Comparison of ENCODE assay signal across 7 cellular contexts in the genomic region with DNA sequence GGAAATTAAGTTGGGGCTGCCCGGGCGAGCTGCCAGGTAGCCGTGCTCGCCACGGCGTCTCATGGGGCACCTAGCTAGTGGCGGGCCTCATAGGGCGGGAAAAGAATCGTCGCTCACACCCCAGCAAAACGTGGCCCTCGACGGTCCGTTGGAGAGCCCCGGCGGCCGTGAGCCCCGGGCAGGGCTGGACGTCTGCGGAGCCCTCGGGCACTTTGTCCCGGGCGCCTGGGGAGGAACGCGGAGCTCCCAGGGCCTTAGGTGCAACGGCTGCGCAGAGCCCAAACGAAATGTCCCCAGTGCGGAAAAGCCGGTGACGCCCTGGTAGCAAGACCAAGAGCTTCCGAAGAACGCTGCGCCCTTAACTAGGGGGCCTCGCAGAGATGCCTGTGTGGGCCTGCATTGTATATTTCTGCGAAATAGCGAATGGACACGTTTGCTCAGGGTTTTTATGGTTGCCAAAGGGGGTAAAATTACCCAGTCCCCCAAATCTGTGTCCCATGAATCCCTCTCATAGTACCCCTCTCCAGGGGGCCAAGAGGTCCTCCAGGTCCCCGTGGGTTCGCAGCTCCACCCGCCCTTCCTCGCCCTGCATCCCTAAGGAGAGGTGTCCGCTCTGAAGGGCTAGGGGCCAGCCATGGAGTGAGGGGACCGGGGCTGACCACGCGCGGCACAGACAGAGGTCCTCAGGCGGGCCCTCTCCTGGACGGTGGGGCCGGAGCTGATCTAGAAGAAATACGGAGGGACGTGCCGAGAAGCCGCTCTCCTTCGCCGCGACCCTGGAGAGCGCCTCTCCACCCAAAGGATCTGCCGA. TPM values are rescaled to one million over a fixed set of nuclear protein-coding genes. Genes with fewer than 3 reads are reported as not detected.
DNase-seq lines count a peak whose midpoint lies in the region; ATAC-seq and TF ChIP-seq lines count a peak whose summit lies in the region.

No MANE protein-coding gene starts in this region.

- H3K9me3 ChIP-seq in SJCRH30 (replicated peaks) (no peaks in the 10 kb centered on the region), thymus (ENCODE audit: control insufficient read depth) (no peaks in the 10 kb centered on the region)

- no peaks in the 10 kb centered on the region for H3K36me3 Mint-ChIP-seq in mesothelial cell of epicardium

- peaks cover 40% of the 10 kb centered on the region for H3K4me1 Mint-ChIP-seq in mesothelial cell of epicardium

- no peaks in the 10 kb centered on the region for H3K4me1 ChIP-seq in SJCRH30
- H3K4me1 ChIP-seq in thymus (ENCODE audit: control insufficient read depth, insufficient read depth, low read length): peaks cover 13% of the 10 kb centered on the region

- no peaks in the 10 kb centered on the region for H3K9me3 Mint-ChIP-seq in mesothelial cell of epicardium

- no peak overlapping the region for H3K27ac Mint-ChIP-seq in mesothelial cell of epicardium

- WGBS in thymus: 5% methylated on average over 59 of the region's 59 CpGs

- no peak for TF ChIP-seq CTCF in astrocyte of the spinal cord (IDR thresholded peaks at IDR 0.05; ENCODE audit: low read depth, low read length)
- no peak for TF ChIP-seq CTCF in mesothelial cell of epicardium (IDR thresholded peaks at IDR 0.05; ENCODE audit: unreplicated experiment)

- peaks cover 97% of the 10 kb centered on the region for H3K27me3 Mint-ChIP-seq in mesothelial cell of epicardium (ENCODE audit: low read depth)

- ATAC-seq in HG03097 (IDR thresholded peaks at IDR 0.05; ENCODE audit: low FRiP score, unreplicated experiment): no peak
- ATAC-seq in HG02884 (IDR thresholded peaks at IDR 0.05; ENCODE audit: unreplicated experiment): no peak

- in situ Hi-C loops in astrocyte of the spinal cord (cut with HindIII; ENCODE audit: low sequenced_read_pairs): no loop called here

- peak overlapping the region; percentile 76 for H3K4me3 Mint-ChIP-seq in mesothelial cell of epicardium

- DNase-seq in SJCRH30 (no peak), astrocyte of the spinal cord (ENCODE audit: low read depth, low spot score) (no peak), mesothelial cell of epicardium (ENCODE audit: low spot score in 2 of 2, unreplicated experiment in 2 of 2) (no peak), iPS-NIHi11 (ENCODE audit: low spot score) (no peak)

- H3K27me3 ChIP-seq in SJCRH30: no peaks in the 10 kb centered on the region
- H3K27me3 ChIP-seq in thymus (ENCODE audit: control insufficient read depth, insufficient read depth): peaks cover 54% of the 10 kb centered on the region

- H3K4me3 ChIP-seq in SJCRH30: peak overlapping the region; percentile 65
- H3K4me3 ChIP-seq in astrocyte of the spinal cord (ENCODE audit: low read depth, low read length): peak overlapping the region; percentile 65
- H3K4me3 ChIP-seq in thymus (ENCODE audit: low read length): peak overlapping the region; percentile 83

- H3K27ac ChIP-seq in SJCRH30 (no peak overlapping the region), thymus (ENCODE audit: low read depth) (peak overlapping the region; percentile 27)

- H3K36me3 ChIP-seq in SJCRH30: no peaks in the 10 kb centered on the region
- no peaks in the 10 kb centered on the region for H3K36me3 ChIP-seq in thymus (ENCODE audit: control insufficient read depth, insufficient read depth)

RNA-seq across cellular contexts. Expression of gene SFMBT2, which starts 1.0 kb away (rescaled TPM):
- 7.4 and 8.2 TPM in 2 replicates for total RNA-seq in SJCRH30 (2014; rRNA removed; shearing (Covaris generic))
- total RNA-seq in mesothelial cell of epicardium: 0.86 to 2.3 TPM (median 2.0 TPM) in 3 replicates
- polyA plus RNA-seq in thymus: 8.8 TPM
